1 cellular context compared by ENCODE assay signal in genomic region chr19:49546825-49547565, GRCh38.
TF ChIP-seq lines count a peak whose summit lies in the region.

No MANE protein-coding gene starts in this region.

TF ChIP-seq in HCT116, 20 proteins besides CTCF, POLR2A, EP300 and RAD21 (continued from another document):
- no peak for TF ChIP-seq YY1 (IDR thresholded peaks at IDR 0.05; ENCODE audit: extremely low read depth, insufficient replicate concordance, low read depth, low read length)
- no peak for TF ChIP-seq CEBPB (IDR thresholded peaks at IDR 0.05; ENCODE audit: low read depth)
- TF ChIP-seq ATF3 (IDR thresholded peaks at IDR 0.05): no peak
- TF ChIP-seq SIN3A (IDR thresholded peaks at IDR 0.05; ENCODE audit: low read depth): no peak
- no peak for TF ChIP-seq ZNF274 (IDR thresholded peaks at IDR 0.05; ENCODE audit: low read depth, low read length)
- no peak for TF ChIP-seq ZBTB33 (IDR thresholded peaks at IDR 0.05; ENCODE audit: extremely low read depth, insufficient replicate concordance, low read length)
- peak; percentile 63; the same call in 1 of the 2 replicates for TF ChIP-seq EGR1 (IDR thresholded peaks at IDR 0.05; ENCODE audit: low read depth)
TF ChIP-seq in HCT116: peak in this region for 2.
